In the genomic region with DNA sequence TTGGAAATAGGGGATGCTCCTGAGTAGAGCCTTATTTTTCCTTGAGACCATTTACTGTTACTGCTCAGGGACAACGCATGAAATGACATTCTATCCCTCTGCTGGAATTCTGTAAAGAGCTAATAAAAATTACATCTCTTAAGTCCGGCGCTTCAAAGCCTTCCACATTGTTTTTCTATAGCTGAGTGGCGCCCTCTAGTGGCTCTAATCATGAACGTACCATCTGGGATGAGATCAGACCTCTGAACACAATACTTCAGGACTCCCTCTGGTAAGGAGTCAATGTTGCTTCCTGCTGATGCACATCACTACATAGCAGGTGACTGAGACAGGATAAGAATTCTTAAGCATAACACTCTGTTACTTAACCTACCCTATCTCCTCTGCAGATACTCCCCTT, we compare ENCODE assay signal across 7 cellular contexts. TPM values are rescaled to one million over a fixed set of nuclear protein-coding genes. Genes with fewer than 3 reads are reported as not detected.
DNase-seq lines count a peak whose midpoint lies in the region; ATAC-seq and TF ChIP-seq lines count a peak whose summit lies in the region.

No MANE protein-coding gene starts in this region.

- no peak overlapping the region for H3K4me3 ChIP-seq in HFF-Myc (replicated peaks; ENCODE audit: low read depth, low read length)
- H3K4me3 ChIP-seq in mammary epithelial cell (replicated peaks in 1 of 3; ENCODE audit: insufficient read depth in 1 of 3, low read depth in 2 of 3, low read length in 3 of 3): no peak overlapping the region
- no peak overlapping the region for H3K4me3 ChIP-seq in left lung

- CTCF ChIA-PET in mammary epithelial cell (lab: Charles Lee; ENCODE audit: low non-redundant PET): interaction anchor here (0.6 to 0.9 kb wide), 3 partner anchors 36 to 315 kb away, joined by 4 to 7 read pairs (median 4); no protein-coding TSS in a partner anchor

- no peaks in the 10 kb centered on the region for H3K36me3 ChIP-seq in mammary epithelial cell (ENCODE audit: insufficient read depth, low read length)
- H3K36me3 ChIP-seq in left lung: no peaks in the 10 kb centered on the region

- no peaks in the 10 kb centered on the region for H3K4me1 ChIP-seq in mammary epithelial cell (ENCODE audit: insufficient read depth, low read length)
- no peaks in the 10 kb centered on the region for H3K4me1 ChIP-seq in left lung

- WGBS in mammary epithelial cell (ENCODE audit: low coverage, missing lambda C conversion rate): 12% methylated on average over 5 of the region's 5 CpGs

- H3K79me2 ChIP-seq in mammary epithelial cell (ENCODE audit: insufficient read depth, low read length): no peaks in the 10 kb centered on the region

- no peak overlapping the region for H3K9ac ChIP-seq in mammary epithelial cell (ENCODE audit: insufficient read depth, low read length)

- ATAC-seq in left lung: peak; percentile 90

- intact Hi-C loops in mammary epithelial cell (cut with micrococcal nuclease) (no loop called here), left lung (cut with DNase I) (no loop called here)

- no TSS peak for BruUV-seq in mammary epithelial cell (replicated peaks; lab: Mats Ljungman, UMichigan)

- dilution Hi-C loops in mammary epithelial cell (cut with HindIII; ENCODE audit: low sequenced_read_pairs): no loop called here

- H2AFZ ChIP-seq in mammary epithelial cell (ENCODE audit: low read depth, low read length): no peak overlapping the region

- H3K27me3 ChIP-seq in mammary epithelial cell (ENCODE audit: insufficient read depth, low read length) (no peaks in the 10 kb centered on the region), left lung (no peaks in the 10 kb centered on the region)

- H3K27ac ChIP-seq in mammary epithelial cell (ENCODE audit: insufficient read depth, low read depth, low read length): no peak overlapping the region
- H3K27ac ChIP-seq in left lung: no peak overlapping the region

- no peak overlapping the region for H3K4me2 ChIP-seq in mammary epithelial cell (ENCODE audit: insufficient read depth, low read depth, low read length)

- no peaks in the 10 kb centered on the region for H3K9me3 ChIP-seq in mammary epithelial cell (replicated peaks; ENCODE audit: insufficient read depth, low read length)
- H3K9me3 ChIP-seq in left lung: no peaks in the 10 kb centered on the region

- no peak for DNase-seq in GM13976 (ENCODE audit: low spot score)
- DNase-seq in HFF-Myc (ENCODE audit: extremely low read depth, low read depth): peak; percentile 17
- peak; percentile 4 for DNase-seq in NCI-H1092 (lab: John Stamatoyannopoulos, UW)
- peak; percentile 29 for DNase-seq in UCSD-AML1 (lab: John Stamatoyannopoulos, UW; ENCODE audit: unreplicated experiment)
- DNase-seq in mammary epithelial cell: peak; percentile 33
- DNase-seq in left lung: no peak
- DNase-seq in stimulated activated CD8-positive, alpha-beta memory T cell treated with anti-CD3 and anti-CD28 coated beads, Interleukin-2, amount 100 ng/mL, for 1 hour (ENCODE audit: low read depth in 2 of 2): peak; percentile 30 to 38

- in situ Hi-C loops in GM13976 (cut with MboI; ENCODE audit: low sequenced_read_pairs, unreplicated experiment): loop anchor here (10.0 kb wide), 1 partner anchor 321 kb away; no protein-coding TSS in a partner anchor
- in situ Hi-C loops in mammary epithelial cell (cut with MboI; ENCODE audit: low sequenced_read_pairs in 2 of 2): loop anchor here in 1 of 2 donors (25.0 kb wide), 1 partner anchor 167 kb away; no protein-coding TSS in a partner anchor

- no peaks in the 10 kb centered on the region for H4K20me1 ChIP-seq in mammary epithelial cell (ENCODE audit: insufficient read depth, low read length)

- peak; percentile 57 for TF ChIP-seq CTCF in GM13976 (IDR thresholded peaks at IDR 0.05; ENCODE audit: borderline replicate concordance, control extremely low read depth, extremely low read depth, insufficient read depth, missing control alignments)
- peak; percentile 58 for TF ChIP-seq CTCF in HFF-Myc (IDR thresholded peaks at IDR 0.05; ENCODE audit: low read depth, low read length, missing control alignments)
- TF ChIP-seq CTCF in mammary epithelial cell (conservative IDR thresholded peaks at IDR 0.05 in 1 of 2, IDR thresholded peaks at IDR 0.05 in 1 of 2; ENCODE audit: extremely low read depth in 1 of 2, insufficient read depth in 1 of 2, low read depth in 1 of 2, low read length in 2 of 2): peak; percentile 64 to 68
- peak; percentile 53 to 67 for TF ChIP-seq CTCF in left lung (IDR thresholded peaks at IDR 0.05)

RNA-seq across cellular contexts. Expression of gene HMGN5, which starts 6.0 kb away (rescaled TPM):
- total RNA-seq in mammary epithelial cell (1 to 10 TPM; 1.2 to 2.7 TPM), left lung (1 to 10 TPM; 3.0 to 3.2 TPM)
- 3.7 TPM for polyA plus RNA-seq in mammary epithelial cell
- not detected for polyA minus RNA-seq in mammary epithelial cell

RNA-seq across cellular contexts. Expression of gene SH3BGRL, which starts 6.2 kb away (rescaled TPM):
- total RNA-seq in mammary epithelial cell: 100 to 1,000 TPM in 1 of 2 donors, 10 to 100 TPM in 1; 66.5 to 107 TPM
- polyA plus RNA-seq in mammary epithelial cell: 70.1 TPM
- polyA minus RNA-seq in mammary epithelial cell: 83.3 TPM
- total RNA-seq in left lung: 100 to 1,000 TPM; 110 to 127 TPM

Comparison
In these comparisons a context has a peak if more than half of its experiments do, and no peak if none do; other contexts are left out.
1. DNase-seq: peak in HFF-Myc (single experiment), NCI-H1092 (single experiment), UCSD-AML1 (single experiment), mammary epithelial cell (single experiment) and stimulated activated CD8-positive, alpha-beta memory T cell treated with anti-CD3 and anti-CD28 coated beads, Interleukin-2, amount 100 ng/mL, for 1 hour (2 of 2); none in GM13976 (single experiment) and left lung (0 of 2).
2. Peak in every context shown above with its lines, with median percentiles within 50 percentile points of each other: CTCF ChIP-seq.